ENCODE assay signal across 3 cellular contexts in genomic region chr1:95572002-95572401, GRCh38.
TF ChIP-seq lines count a peak whose summit lies in the region.

No MANE protein-coding gene starts in this region.

TF ChIP-seq in SK-N-SH, 30 proteins besides CTCF, POLR2A, EP300 and RAD21:
- TF ChIP-seq IRF3 (IDR thresholded peaks at IDR 0.05; ENCODE audit: low read depth, low read length) (no peak), SMC3 (IDR thresholded peaks at IDR 0.05; ENCODE audit: low read depth, low read length) (no peak), GATA2 (CRISPR knock-in tag; IDR thresholded peaks at IDR 0.05) (peak; percentile 55), REST (IDR thresholded peaks at IDR 0.05; ENCODE audit: low read depth, low read length) (no peak), FOXJ3 (CRISPR knock-in tag; IDR thresholded peaks at IDR 0.05) (peak; percentile 47; the same call in 1 of the 2 replicates)

TF ChIP-seq in SK-N-SH treated with all-trans-retinoic acid at 6 μM for 48 hours, 23 proteins besides CTCF, POLR2A, EP300 and RAD21 (continued from another document):
- no peak for TF ChIP-seq CSDC2 (CRISPR knock-in tag; IDR thresholded peaks at IDR 0.05)
- no peak for TF ChIP-seq TSHZ2 (CRISPR knock-in tag; IDR thresholded peaks at IDR 0.05)
- TF ChIP-seq, protein P1, sequence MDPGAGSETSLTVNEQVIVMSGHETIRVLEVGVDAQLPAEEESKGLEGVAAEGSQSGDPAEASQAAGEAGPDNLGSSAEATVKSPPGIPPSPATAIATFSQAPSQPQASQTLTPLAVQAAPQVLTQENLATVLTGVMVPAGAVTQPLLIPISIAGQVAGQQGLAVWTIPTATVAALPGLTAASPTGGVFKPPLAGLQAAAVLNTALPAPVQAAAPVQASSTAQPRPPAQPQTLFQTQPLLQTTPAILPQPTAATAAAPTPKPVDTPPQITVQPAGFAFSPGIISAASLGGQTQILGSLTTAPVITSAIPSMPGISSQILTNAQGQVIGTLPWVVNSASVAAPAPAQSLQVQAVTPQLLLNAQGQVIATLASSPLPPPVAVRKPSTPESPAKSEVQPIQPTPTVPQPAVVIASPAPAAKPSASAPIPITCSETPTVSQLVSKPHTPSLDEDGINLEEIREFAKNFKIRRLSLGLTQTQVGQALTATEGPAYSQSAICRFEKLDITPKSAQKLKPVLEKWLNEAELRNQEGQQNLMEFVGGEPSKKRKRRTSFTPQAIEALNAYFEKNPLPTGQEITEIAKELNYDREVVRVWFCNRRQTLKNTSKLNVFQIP (CRISPR knock-in tag; IDR thresholded peaks at IDR 0.05; ENCODE audit: borderline replicate concordance, low read depth) = no peak
- no peak for TF ChIP-seq ZNF70 (CRISPR knock-in tag; IDR thresholded peaks at IDR 0.05)
- TF ChIP-seq RARB (CRISPR knock-in tag; IDR thresholded peaks at IDR 0.05) = no peak
- no peak for TF ChIP-seq TCF4 (CRISPR knock-in tag; IDR thresholded peaks at IDR 0.05; ENCODE audit: borderline replicate concordance)
- TF ChIP-seq, protein P2, sequence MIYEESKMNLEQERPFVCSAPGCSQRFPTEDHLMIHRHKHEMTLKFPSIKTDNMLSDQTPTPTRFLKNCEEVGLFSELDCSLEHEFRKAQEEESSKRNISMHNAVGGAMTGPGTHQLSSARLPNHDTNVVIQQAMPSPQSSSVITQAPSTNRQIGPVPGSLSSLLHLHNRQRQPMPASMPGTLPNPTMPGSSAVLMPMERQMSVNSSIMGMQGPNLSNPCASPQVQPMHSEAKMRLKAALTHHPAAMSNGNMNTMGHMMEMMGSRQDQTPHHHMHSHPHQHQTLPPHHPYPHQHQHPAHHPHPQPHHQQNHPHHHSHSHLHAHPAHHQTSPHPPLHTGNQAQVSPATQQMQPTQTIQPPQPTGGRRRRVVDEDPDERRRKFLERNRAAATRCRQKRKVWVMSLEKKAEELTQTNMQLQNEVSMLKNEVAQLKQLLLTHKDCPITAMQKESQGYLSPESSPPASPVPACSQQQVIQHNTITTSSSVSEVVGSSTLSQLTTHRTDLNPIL (CRISPR knock-in tag; IDR thresholded peaks at IDR 0.05; ENCODE audit: low read depth) = no peak
- no peak for TF ChIP-seq BACH2 (CRISPR knock-in tag; IDR thresholded peaks at IDR 0.05; ENCODE audit: borderline replicate concordance)

TF ChIP-seq in neural cell, 6 proteins besides CTCF, POLR2A, EP300 and RAD21:
- TF ChIP-seq REST (IDR thresholded peaks at IDR 0.05; ENCODE audit: borderline replicate concordance) (no peak), SMC3 (conservative IDR thresholded peaks at IDR 0.05; ENCODE audit: poor library complexity) (no peak), MXI1 (conservative IDR thresholded peaks at IDR 0.05; ENCODE audit: poor library complexity, severe bottlenecking) (no peak), POLR2AphosphoS5 (IDR thresholded peaks at IDR 0.05) (no peak), EZH2 (IDR thresholded peaks at IDR 0.05; ENCODE audit: borderline replicate concordance, insufficient read depth, low read length, poor library complexity, severe bottlenecking) (no peak), TAF1 (IDR thresholded peaks at IDR 0.05; ENCODE audit: low read depth) (no peak)
